19 cellular contexts compared by ENCODE assay signal in the genomic region with DNA sequence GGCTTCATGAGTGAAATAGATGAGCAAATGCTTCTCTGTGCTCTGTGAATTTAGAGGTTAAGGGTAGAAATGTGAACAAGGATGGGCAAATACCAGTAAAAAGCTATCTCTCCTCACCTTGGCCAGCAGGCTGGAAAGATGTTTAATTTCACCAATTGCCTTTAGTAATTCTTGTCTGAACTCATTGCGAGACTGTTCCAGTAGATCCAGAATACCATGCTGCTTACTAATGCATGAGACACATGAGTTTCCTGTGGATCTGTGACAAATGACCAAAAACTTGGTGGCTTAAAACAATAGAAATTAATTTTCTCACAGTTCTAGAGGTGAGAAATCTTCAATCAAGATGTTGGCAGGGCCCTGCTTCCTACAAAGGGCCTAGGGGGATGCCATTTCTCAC.
"Had no signal": no experiment of that assay in that cellular context is flagged by ENCODE, and none has a peak within 500 bp of the region (broad histone marks: within the 10 kb centered on the region; RNA-seq: fewer than 3 reads in every experiment).

No MANE protein-coding gene starts in this region.

- H3K9ac ChIP-seq: neural progenitor cell had no signal

- H3K4me1 ChIP-seq: neural progenitor cell, pancreas had no signal

- H3K9me3 Mint-ChIP-seq: activated naive CD8-positive, alpha-beta T cell treated with anti-CD3 and anti-CD28 coated beads for 36 hours; activated T-helper 1 cell treated with anti-CD3 and anti-CD28 coated beads, Interleukin-12 subunit alpha, Interleukin-12 subunit beta, Interleukin-2, Interleukin-4 antibody, amounts not matched to agents 30 ng/mL and 10 ng/mL and 1 ng/mL, durations not matched to agents 14 hours and 24 hours and 36 hours; neural progenitor cell; stimulated activated effector memory CD8-positive, alpha-beta T cell treated with anti-CD3 and anti-CD28 coated beads, Interleukin-12 subunit alpha, Interleukin-12 subunit beta, amount 100 ng/mL, for 72 hours had no signal

- H3K36me3 ChIP-seq: brain microvascular endothelial cell, heart right ventricle, neural progenitor cell, pancreas, thyroid gland had no signal

- H3K4me3 Mint-ChIP-seq: activated CD4-positive, alpha-beta T cell treated with anti-CD3 and anti-CD28 coated beads, Interleukin-2, amount 10 ng/mL, durations not matched to agents 7 days and 5 days; activated naive CD8-positive, alpha-beta T cell treated with anti-CD3 and anti-CD28 coated beads for 36 hours; activated T-helper 1 cell treated with anti-CD3 and anti-CD28 coated beads, Interleukin-12 subunit alpha, Interleukin-12 subunit beta, Interleukin-2, Interleukin-4 antibody, amounts not matched to agents 30 ng/mL and 10 ng/mL and 1 ng/mL, durations not matched to agents 14 hours and 24 hours and 36 hours; naive B cell; neural progenitor cell; stimulated activated effector memory CD8-positive, alpha-beta T cell treated with anti-CD3 and anti-CD28 coated beads, Interleukin-12 subunit alpha, Interleukin-12 subunit beta, amount 100 ng/mL, for 72 hours; T-helper 17 cell had no signal

- DNase-seq: activated CD4-positive, alpha-beta T cell treated with anti-CD3 and anti-CD28 coated beads, Interleukin-2, amount 10 ng/mL, durations not matched to agents 7 days and 5 days; activated CD4-positive, CD25-positive, alpha-beta regulatory T cell; activated CD8-positive, alpha-beta memory T cell treated with anti-CD3 and anti-CD28 coated beads for 24 hours; activated naive CD8-positive, alpha-beta T cell treated with anti-CD3 and anti-CD28 coated beads for 36 hours; brain microvascular endothelial cell; cortex of kidney; effector CD4-positive, alpha-beta T cell; heart right ventricle; naive B cell; pancreas; stimulated activated CD4-positive, alpha-beta T cell treated with anti-CD3 and anti-CD28 coated beads, Interleukin-12 subunit alpha, Interleukin-12 subunit beta, amount 100 ng/mL, for 4 hours; T-helper 17 cell; thyroid gland had no signal

- H2AFZ ChIP-seq: neural progenitor cell had no signal

- H3K9me3 ChIP-seq: heart right ventricle, pancreas, thyroid gland had no signal

- FAIRE-seq: frontal cortex, islet of Langerhans, pancreas, urothelium cell line had no signal

- H3K27ac Mint-ChIP-seq: activated CD4-positive, alpha-beta T cell treated with anti-CD3 and anti-CD28 coated beads, Interleukin-2, amount 10 ng/mL, durations not matched to agents 7 days and 5 days; activated naive CD8-positive, alpha-beta T cell treated with anti-CD3 and anti-CD28 coated beads for 36 hours; activated T-helper 1 cell treated with anti-CD3 and anti-CD28 coated beads, Interleukin-12 subunit alpha, Interleukin-12 subunit beta, Interleukin-2, Interleukin-4 antibody, amounts not matched to agents 30 ng/mL and 10 ng/mL and 1 ng/mL, durations not matched to agents 14 hours and 24 hours and 36 hours; neural progenitor cell; stimulated activated effector memory CD8-positive, alpha-beta T cell treated with anti-CD3 and anti-CD28 coated beads, Interleukin-12 subunit alpha, Interleukin-12 subunit beta, amount 100 ng/mL, for 72 hours; T-helper 17 cell had no signal

- H3K4me1 Mint-ChIP-seq: neural progenitor cell; stimulated activated effector memory CD8-positive, alpha-beta T cell treated with anti-CD3 and anti-CD28 coated beads, Interleukin-12 subunit alpha, Interleukin-12 subunit beta, amount 100 ng/mL, for 72 hours; T-helper 17 cell had no signal

- H3K27me3 ChIP-seq: brain microvascular endothelial cell, thyroid gland had no signal

- H3K4me3 ChIP-seq: heart right ventricle, neural progenitor cell, pancreas, thyroid gland had no signal

- H3K36me3 Mint-ChIP-seq: naive B cell; neural progenitor cell; stimulated activated effector memory CD8-positive, alpha-beta T cell treated with anti-CD3 and anti-CD28 coated beads, Interleukin-12 subunit alpha, Interleukin-12 subunit beta, amount 100 ng/mL, for 72 hours had no signal

- H3K27ac ChIP-seq: brain microvascular endothelial cell, heart right ventricle, neural progenitor cell, pancreas, thyroid gland had no signal

- H3K4me2 ChIP-seq: neural progenitor cell had no signal
